Comparison of ENCODE assay signal across 21 cellular contexts in the genomic region with DNA sequence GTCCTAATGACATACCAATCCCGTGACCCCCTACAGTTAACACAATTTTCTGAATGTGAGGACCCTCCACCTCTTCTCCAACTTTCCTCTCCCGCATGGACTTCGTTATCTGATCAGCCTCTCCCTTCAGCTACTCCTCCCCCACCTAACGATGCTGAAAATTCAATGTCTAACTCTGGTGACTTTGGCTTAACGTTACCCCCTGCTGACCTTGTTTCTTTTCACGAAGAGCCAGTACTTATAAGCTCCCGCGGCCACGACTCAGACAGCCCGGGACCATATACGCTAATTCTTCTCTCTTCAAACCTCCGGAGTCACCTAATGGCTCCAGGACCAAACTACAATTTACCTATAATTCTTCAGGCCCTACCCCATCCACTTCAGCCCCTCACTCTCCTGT.
"Had no signal": no experiment of that assay in that cellular context is flagged by ENCODE, and none has a peak within 500 bp of the region (broad histone marks: within the 10 kb centered on the region; RNA-seq: fewer than 3 reads in every experiment).

No MANE protein-coding gene starts in this region.

- H3K36me3 ChIP-seq: MG63 had no signal

- DNase-seq: IMR-90, Karpas-422, KG1, MG63, NCI-H1092, NCI-H1105 treated with DMSO at 0.1 percent for 48 hours, NCI-H1417 treated with DMSO at 0.1 percent for 48 hours, NCI-H146, NCI-H1694 treated with DMSO at 0.1 percent for 48 hours, NCI-H1930, NCI-H2081, NCI-H2107, NCI-H226, NCI-H446, NCI-H510A, NCI-H524 treated with DMSO at 0.1 percent for 48 hours, NCI-H69, NCI-H774, Right ventricle myocardium superior, RPMI8226 had no signal

- H3K27me3 ChIP-seq: MG63 had no signal

- H3K4me3 ChIP-seq: MG63 had no signal

- ATAC-seq: SK-N-SH treated with all-trans-retinoic acid at 6 μM for 48 hours had no signal
